ENCODE assay signal across 28 cellular contexts in the genomic region with DNA sequence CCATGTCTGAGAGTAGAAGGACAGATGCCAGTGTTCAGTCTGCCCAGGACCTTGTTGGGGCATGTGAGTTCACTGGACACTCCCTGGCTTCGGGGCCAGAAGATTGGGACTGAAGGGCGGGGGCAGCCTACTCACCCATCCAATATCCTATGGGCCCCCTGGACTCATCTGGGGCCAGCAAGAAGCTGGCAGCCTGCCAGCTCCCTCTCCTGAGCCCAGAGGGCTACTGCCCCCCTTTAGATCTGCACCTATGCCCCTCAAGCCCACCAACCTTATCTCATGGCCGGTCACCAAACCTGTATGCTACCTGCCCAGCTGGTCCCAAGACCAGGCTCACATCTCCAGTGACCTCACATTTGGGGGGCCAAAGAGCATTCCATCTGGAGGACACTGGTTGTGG. TPM values are rescaled to one million over a fixed set of nuclear protein-coding genes. Genes with fewer than 3 reads are reported as not detected.
"Had no signal": no experiment of that assay in that cellular context is flagged by ENCODE, and none has a peak within 500 bp of the region (broad histone marks: within the 10 kb centered on the region; RNA-seq: fewer than 3 reads in every experiment).

No MANE protein-coding gene starts in this region.

- H3K4me3 ChIP-seq: esophagus muscularis mucosa, gastroesophageal sphincter, lung, mucosa of descending colon, prostate gland, skin epidermis, testis, transverse colon had no signal

- H3K36me3 Mint-ChIP-seq: immature natural killer cell; memory B cell; naive B cell; natural killer cell treated with Interleukin-12 subunit alpha and Interleukin-12 subunit beta and Interleukin-15 and Interleukin-18, amount 100 ng/mL, for 72 hours; stimulated activated memory B cell treated with anti-CD40 and anti-IgM and Interleukin-4, amounts not matched to agents 10 μg/mL and 1 μg/mL and 100 μg/mL, for 72 hours had no signal

- H3K36me3 ChIP-seq: esophagus muscularis mucosa, gastroesophageal sphincter, heart right ventricle, prostate gland, spleen, transverse colon, vagina had no signal

- H3K9me3 ChIP-seq: esophagus muscularis mucosa, gastroesophageal sphincter, heart right ventricle, mucosa of descending colon, prostate gland, spleen, testis, transverse colon, vagina had no signal

- H3K27ac ChIP-seq: coronary artery, esophagus muscularis mucosa, foreskin keratinocyte, gastroesophageal sphincter, heart right ventricle, prostate gland, skin epidermis, spleen, testis, transverse colon, vagina had no signal

- H3K4me1 ChIP-seq: foreskin keratinocyte, prostate gland had no signal

- DNase-seq: dermis blood vessel endothelial cell; effector memory CD4-positive, alpha-beta T cell; foreskin keratinocyte; glutamatergic neuron; heart right ventricle; hypothalamus; immature natural killer cell; islet precursor cell; mucosa of descending colon; naive B cell; nucleus accumbens; right cardiac atrium; spleen; stimulated activated CD4-positive, alpha-beta T cell treated with anti-CD3 and anti-CD28 coated beads, Interleukin-4, amount 100 ng/mL, for 4 hours; stimulated activated naive CD8-positive, alpha-beta T cell treated with anti-CD3 and anti-CD28 coated beads, Interleukin-15, Interleukin-2, amounts not matched to agents 100 U/mL and 50 U/mL, for 24 hours; testis; transverse colon had no signal

- H3K4me3 Mint-ChIP-seq: memory B cell; stimulated activated memory B cell treated with anti-CD40 and anti-IgM and Interleukin-4, amounts not matched to agents 10 μg/mL and 1 μg/mL and 100 μg/mL, for 72 hours had no signal

- FAIRE-seq: endothelial cell of umbilical vein had no signal

- H3K27ac Mint-ChIP-seq: immature natural killer cell; memory B cell; naive B cell; natural killer cell treated with Interleukin-12 subunit alpha and Interleukin-12 subunit beta and Interleukin-15 and Interleukin-18, amount 100 ng/mL, for 72 hours; stimulated activated memory B cell treated with anti-CD40 and anti-IgM and Interleukin-4, amounts not matched to agents 10 μg/mL and 1 μg/mL and 100 μg/mL, for 72 hours had no signal

- H3K9me3 Mint-ChIP-seq: immature natural killer cell; memory B cell; naive B cell; natural killer cell treated with Interleukin-12 subunit alpha and Interleukin-12 subunit beta and Interleukin-15 and Interleukin-18, amount 100 ng/mL, for 72 hours; stimulated activated memory B cell treated with anti-CD40 and anti-IgM and Interleukin-4, amounts not matched to agents 10 μg/mL and 1 μg/mL and 100 μg/mL, for 72 hours had no signal

- H3K27me3 ChIP-seq: testis, vagina had no signal

- ATAC-seq: foreskin keratinocyte; gastroesophageal sphincter; heart right ventricle; mucosa of descending colon; natural killer cell treated with Interleukin-12 subunit alpha and Interleukin-12 subunit beta and Interleukin-15 and Interleukin-18, amount 100 ng/mL, for 72 hours; right cardiac atrium; stimulated activated memory B cell treated with anti-CD40 and anti-IgM and Interleukin-4, amounts not matched to agents 10 μg/mL and 1 μg/mL and 100 μg/mL, for 72 hours; stimulated activated naive CD8-positive, alpha-beta T cell treated with anti-CD3 and anti-CD28 coated beads, Interleukin-15, Interleukin-2, amounts not matched to agents 100 U/mL and 50 U/mL, for 24 hours had no signal

RNA-seq across cellular contexts. Expression of a gene that starts 8.1 kb away (rescaled TPM):
- total RNA-seq: foreskin keratinocyte; natural killer cell treated with Interleukin-12 subunit alpha and Interleukin-12 subunit beta and Interleukin-15 and Interleukin-18, amount 100 ng/mL, for 72 hours had no signal
- polyA plus RNA-seq: foreskin keratinocyte, immature natural killer cell had no signal

RNA-seq across cellular contexts. Expression of a gene that starts 22.4 kb away (rescaled TPM):
- total RNA-seq: dermis blood vessel endothelial cell; endothelial cell of umbilical vein; foreskin keratinocyte; natural killer cell treated with Interleukin-12 subunit alpha and Interleukin-12 subunit beta and Interleukin-15 and Interleukin-18, amount 100 ng/mL, for 72 hours; vagina had no signal
- polyA plus RNA-seq: endothelial cell of umbilical vein, foreskin keratinocyte, immature natural killer cell had no signal
